Comparison of ENCODE assay signal across 8 cellular contexts in genomic region chr11:315051-315481, GRCh38. TPM values are rescaled to one million over a fixed set of nuclear protein-coding genes. Genes with fewer than 3 reads are reported as not detected.
DNase-seq lines count a peak whose midpoint lies in the region; ATAC-seq and TF ChIP-seq lines count a peak whose summit lies in the region.

No MANE protein-coding gene starts in this region.

- peak overlapping the region; percentile 94 to 100 (median 97) for H3K27ac Mint-ChIP-seq in CD8-positive, alpha-beta memory T cell

- DNase-seq in CD8-positive, alpha-beta memory T cell = no peak
- DNase-seq in ovary (no peak), NCI-H82 (lab: John Stamatoyannopoulos, UW) (no peak)

- peaks cover 8% of the 10 kb centered on the region for H3K36me3 ChIP-seq in CD8-positive, alpha-beta memory T cell (ENCODE audit: insufficient read depth, low read length)
- H3K36me3 ChIP-seq in gastroesophageal sphincter (peaks cover 0 to 13% of the 10 kb centered on the region in 2 donors), ovary (no peaks in the 10 kb centered on the region)

- peaks cover 0 to 6% of the 10 kb centered on the region in 2 donors for H3K27me3 Mint-ChIP-seq in CD8-positive, alpha-beta memory T cell

- CTCF ChIA-PET in CD8-positive, alpha-beta memory T cell (lab: Charles Lee) = interaction anchor here (1.0 to 3.5 kb wide), 13 partner anchors 9 to 204 kb away, joined by 3 to 34 read pairs (median 4); partner anchors contain the start of gene IFITM2

- H3K9me3 ChIP-seq in CD8-positive, alpha-beta memory T cell (ENCODE audit: low read length) = no peaks in the 10 kb centered on the region
- H3K9me3 ChIP-seq in gastroesophageal sphincter = no peaks in the 10 kb centered on the region
- H3K9me3 ChIP-seq in ovary = no peaks in the 10 kb centered on the region

- TF ChIP-seq CTCF in WI38 (IDR thresholded peaks at IDR 0.05; ENCODE audit: low read depth, low read length) (no peak), gastroesophageal sphincter (IDR thresholded peaks at IDR 0.05) (no peak), ovary (IDR thresholded peaks at IDR 0.05) (no peak)

- H3K9me3 Mint-ChIP-seq in CD8-positive, alpha-beta memory T cell = peaks cover 0 to 2% (median 0%) of the 10 kb centered on the region in 5 donors

- 20 to 68% methylated on average over 1 to 3 of the region's 9 CpGs for whole genome bisulfite sequencing in gastroesophageal sphincter (ENCODE audit: low coverage in 1 of 2), 2 donors
- 7 to 24% (median 9%) methylated on average over 9 of the region's 9 CpGs for WGBS in ovary, 3 donors

- peak overlapping the region; percentile 95 to 98 (median 96) for H3K4me3 Mint-ChIP-seq in CD8-positive, alpha-beta memory T cell

- peaks cover 45 to 55% (median 48%) of the 10 kb centered on the region in 3 donors for H3K4me1 Mint-ChIP-seq in CD8-positive, alpha-beta memory T cell

- peaks cover 37% of the 10 kb centered on the region for H3K4me1 ChIP-seq in CD8-positive, alpha-beta memory T cell (ENCODE audit: insufficient read depth, low read length)
- H3K4me1 ChIP-seq in gastroesophageal sphincter (peaks cover 0 to 49% (median 9%) of the 10 kb centered on the region in 3 donors), ovary (ENCODE audit: insufficient read depth) (peaks cover 15% of the 10 kb centered on the region)

- H3K27ac ChIP-seq in CD8-positive, alpha-beta memory T cell (ENCODE audit: low read depth, low read length) = peak overlapping the region; percentile 88
- H3K27ac ChIP-seq in gastroesophageal sphincter = peak overlapping the region in 3 of 4 donors; percentile 81 to 85 (median 82)
- H3K27ac ChIP-seq in ovary = peak overlapping the region; percentile 88 to 89

- H3K4me3 ChIP-seq in CD8-positive, alpha-beta memory T cell (ENCODE audit: low read length) = peak overlapping the region; percentile 98
- peak overlapping the region; percentile 67 for H3K4me3 ChIP-seq in WI38 (ENCODE audit: low read depth, low read length)
- H3K4me3 ChIP-seq in gastroesophageal sphincter = peak overlapping the region; percentile 27 to 56
- H3K4me3 ChIP-seq in ovary = peak overlapping the region; percentile 76

- ATAC-seq in gastroesophageal sphincter (no peak), GM21423 (IDR thresholded peaks at IDR 0.05; ENCODE audit: unreplicated experiment) (no peak), GM21515 (IDR thresholded peaks at IDR 0.05; ENCODE audit: unreplicated experiment) (no peak), HG03025 (IDR thresholded peaks at IDR 0.05; ENCODE audit: low FRiP score, unreplicated experiment) (no peak)

- H3K36me3 Mint-ChIP-seq in CD8-positive, alpha-beta memory T cell = peaks cover 7 to 27% (median 13%) of the 10 kb centered on the region in 3 donors

- TF ChIP-seq EP300 in gastroesophageal sphincter (IDR thresholded peaks at IDR 0.05) = no peak
- TF ChIP-seq EP300 in ovary (IDR thresholded peaks at IDR 0.05) = no peak

- H3K27me3 ChIP-seq in CD8-positive, alpha-beta memory T cell (ENCODE audit: insufficient read depth, low read length, poor library complexity, severe bottlenecking) = no peaks in the 10 kb centered on the region
- peaks cover 17% of the 10 kb centered on the region for H3K27me3 ChIP-seq in gastroesophageal sphincter
- H3K27me3 ChIP-seq in ovary = no peaks in the 10 kb centered on the region

- intact Hi-C loops in ovary (cut with DNase I) = no loop called here

- POLR2A ChIA-PET in CD8-positive, alpha-beta memory T cell (lab: Charles Lee) = interaction anchor here (0.8 to 1.7 kb wide), 5 partner anchors 10 to 108 kb away, joined by 3 to 6 read pairs (median 5); partner anchors contain the start of genes BET1L and RIC8A

- TF ChIP-seq POLR2A in gastroesophageal sphincter (IDR thresholded peaks at IDR 0.05) (no peak), ovary (IDR thresholded peaks at IDR 0.05) (no peak)

RNA-seq across cellular contexts. Expression of gene IFITM1, which starts 1.2 kb away (rescaled TPM):
- 10 to 100 TPM; 70.7 to 75.9 TPM for total RNA-seq in CD8-positive, alpha-beta memory T cell
- 2,153 TPM for polyA plus RNA-seq in CD8-positive, alpha-beta memory T cell
- total RNA-seq in gastroesophageal sphincter = 100 to 1,000 TPM in 3 of 4 donors, 10 to 100 TPM in 1; 29.9 to 138 (median 112) TPM
- total RNA-seq in ovary = 100 to 1,000 TPM; 317 to 760 (median 496) TPM
- 100 to 1,000 TPM; 211 to 748 TPM for polyA plus RNA-seq in ovary

RNA-seq across cellular contexts. Expression of gene IFITM3, which starts 5.6 kb away (rescaled TPM):
- 10 to 100 TPM; 20.6 to 21.0 TPM for total RNA-seq in CD8-positive, alpha-beta memory T cell
- polyA plus RNA-seq in CD8-positive, alpha-beta memory T cell = 12.0 TPM
- total RNA-seq in gastroesophageal sphincter = 100 to 1,000 TPM; 219 to 467 (median 305) TPM
- total RNA-seq in ovary = 1,000 to 10,000 TPM in 2 of 7 donors, 100 to 1,000 TPM in 5; 150 to 1,394 (median 665) TPM
- polyA plus RNA-seq in ovary = 1,000 to 10,000 TPM in 1 of 2 donors, 100 to 1,000 TPM in 1; 506 to 1,096 TPM

RNA-seq across cellular contexts. Expression of gene IFITM2, which starts 7.5 kb away (rescaled TPM):
- 100 to 1,000 TPM; 132 to 142 TPM for total RNA-seq in CD8-positive, alpha-beta memory T cell
- polyA plus RNA-seq in CD8-positive, alpha-beta memory T cell = 3,074 TPM
- total RNA-seq in gastroesophageal sphincter (100 to 1,000 TPM in 3 of 4 donors, 10 to 100 TPM in 1; 89.3 to 183 (median 126) TPM), ovary (1,000 to 10,000 TPM in 1 of 7 donors, 100 to 1,000 TPM in 6; 207 to 1,149 (median 546) TPM)
- polyA plus RNA-seq in ovary = 100 to 1,000 TPM; 306 to 616 TPM

RNA-seq across cellular contexts. Expression of gene IFITM5, which starts 15.7 kb away (rescaled TPM):
- total RNA-seq in CD8-positive, alpha-beta memory T cell = not detected
- not detected for polyA plus RNA-seq in CD8-positive, alpha-beta memory T cell
- not detected for total RNA-seq in gastroesophageal sphincter
- not detected for total RNA-seq in ovary
- not detected for polyA plus RNA-seq in ovary

RNA-seq across cellular contexts. Expression of gene PGGHG, which starts 26.1 kb away (rescaled TPM):
- 10 to 100 TPM; 81.0 to 81.2 TPM for total RNA-seq in CD8-positive, alpha-beta memory T cell
- polyA plus RNA-seq in CD8-positive, alpha-beta memory T cell = 9.8 TPM
- total RNA-seq in gastroesophageal sphincter (10 to 100 TPM in 2 of 4 donors, 1 to 10 TPM in 2; 8.5 to 35.3 (median 15.5) TPM), ovary (10 to 100 TPM in 4 of 7 donors, 1 to 10 TPM in 3; 3.3 to 21.3 (median 10.6) TPM)
- polyA plus RNA-seq in ovary = 1 to 10 TPM in 1 of 2 donors, under 1 TPM in 1; 0.25 to 6.1 TPM

Comparison
In these comparisons a context has a peak if more than half of its experiments do, and no peak if none do; other contexts are left out.
1. H3K4me3 ChIP-seq: peak in every context shown above with its lines; median percentile 98 in CD8-positive, alpha-beta memory T cell; 76 in ovary; 67 in WI38; 42 in gastroesophageal sphincter.
2. RNA of gene IFITM3, which starts 5.6 kb away (total RNA-seq): 150 to 1,394 TPM in ovary and 219 to 467 TPM in gastroesophageal sphincter; 20.6 to 21.0 TPM in CD8-positive, alpha-beta memory T cell; every median in the first group is over 4 times any median in the second.
3. Peak in every context shown above with its lines, with median percentiles within 50 percentile points of each other: H3K27ac ChIP-seq.